In the genomic region with DNA sequence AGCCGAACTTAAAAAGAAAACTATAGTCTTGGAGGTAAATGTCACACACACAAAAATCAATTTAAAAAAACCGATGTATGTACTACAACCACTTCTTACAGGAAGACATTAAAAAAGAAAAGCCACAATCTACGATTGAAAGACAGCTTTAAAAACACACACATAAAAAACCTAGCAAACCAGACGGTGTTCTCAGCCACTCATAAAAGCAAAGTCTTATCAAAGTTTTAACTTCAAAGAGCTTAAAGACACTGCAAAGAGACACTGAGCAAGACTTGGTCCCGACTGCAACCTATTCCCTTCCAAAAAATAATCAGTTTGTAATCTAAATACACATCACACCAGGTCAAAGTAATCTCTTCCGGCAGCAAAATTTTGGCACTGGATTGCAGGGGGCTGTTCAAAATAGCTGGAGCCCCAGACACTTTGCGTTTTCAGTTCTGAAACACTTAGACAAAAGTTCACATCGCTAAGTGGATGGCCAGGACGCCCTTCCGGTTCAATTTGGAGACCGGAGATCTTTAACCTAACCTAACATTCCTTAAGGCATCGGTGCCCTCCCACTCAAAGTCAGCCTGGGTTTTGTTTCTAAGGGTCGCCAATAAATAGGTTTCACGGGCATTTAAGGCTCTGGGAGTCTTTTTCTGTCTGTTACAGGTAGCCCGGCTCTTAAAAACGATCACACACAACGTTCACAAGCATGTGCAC, we compare ENCODE assay signal across 8 cellular contexts. TPM values are rescaled to one million over a fixed set of nuclear protein-coding genes. Genes with fewer than 3 reads are reported as not detected.
DNase-seq lines count a peak whose midpoint lies in the region; ATAC-seq and TF ChIP-seq lines count a peak whose summit lies in the region.

No MANE protein-coding gene starts in this region.

- no peak for TF ChIP-seq RAD21 in SK-N-SH (IDR thresholded peaks at IDR 0.05; ENCODE audit: low read length)

- peak overlapping the region; percentile 82 for H3K4me2 ChIP-seq in SK-N-SH

- intact Hi-C loops in left lung (cut with DNase I): no loop called here

- DNase-seq in SK-N-SH (no peak), left lung (no peak), suprapubic skin (ENCODE audit: low spot score in 2 of 2) (no peak)
- no peak for DNase-seq in activated naive CD8-positive, alpha-beta T cell treated with anti-CD3 and anti-CD28 coated beads, Interleukin-2, amount 50 U/mL, for 24 hours

- TF ChIP-seq EP300 in SK-N-SH (IDR thresholded peaks at IDR 0.05; ENCODE audit: borderline replicate concordance in 1 of 2, low read depth in 1 of 2, low read length in 1 of 2) (no peak), suprapubic skin (IDR thresholded peaks at IDR 0.05) (no peak)

- H3K27ac ChIP-seq in SK-N-SH (ENCODE audit: low read depth in 2 of 2, low read length in 1 of 2) (no peak overlapping the region; a peak in 1 of 4 replicates), left lung (peak overlapping the region; percentile 7 to 14), suprapubic skin (peak overlapping the region; percentile 59)

- TF ChIP-seq CTCF in SK-N-SH (IDR thresholded peaks at IDR 0.05) (no peak), left lung (IDR thresholded peaks at IDR 0.05) (no peak), suprapubic skin (IDR thresholded peaks at IDR 0.05) (no peak)

- POLR2A ChIA-PET in SK-N-SH (lab: Yijun Ruan, JAX): interaction anchor here (0.6 kb wide), 2 partner anchors 51 to 98 kb away, joined by 3 read pairs; no protein-coding TSS in a partner anchor

- peak overlapping the region; percentile 48; the same call in 1 of the 2 replicates for H3K9ac ChIP-seq in SK-N-SH

- peak overlapping the region; percentile 47 for H3K27ac Mint-ChIP-seq in activated naive CD8-positive, alpha-beta T cell treated with anti-CD3 and anti-CD28 coated beads, Interleukin-2, amount 50 U/mL, for 24 hours

- H3K9me2 ChIP-seq in SK-N-SH: no peaks in the 10 kb centered on the region

- peak overlapping the region; percentile 81 for H3K4me3 Mint-ChIP-seq in activated naive CD8-positive, alpha-beta T cell treated with anti-CD3 and anti-CD28 coated beads, Interleukin-2, amount 50 U/mL, for 24 hours

- H3K9me3 ChIP-seq in SK-N-SH (no peaks in the 10 kb centered on the region), left lung (no peaks in the 10 kb centered on the region), suprapubic skin (no peaks in the 10 kb centered on the region)

- H3K27me3 ChIP-seq in SK-N-SH (ENCODE audit: insufficient read depth) (no peaks in the 10 kb centered on the region), left lung (peaks cover 0 to 8% of the 10 kb centered on the region in 2 donors), suprapubic skin (no peaks in the 10 kb centered on the region)

- H3K79me2 ChIP-seq in SK-N-SH (ENCODE audit: insufficient read depth): peaks cover 66% of the 10 kb centered on the region

- peaks cover 60% of the 10 kb centered on the region for H3K4me1 Mint-ChIP-seq in activated naive CD8-positive, alpha-beta T cell treated with anti-CD3 and anti-CD28 coated beads, Interleukin-2, amount 50 U/mL, for 24 hours

- peaks cover 67% of the 10 kb centered on the region for H4K20me1 ChIP-seq in SK-N-SH (ENCODE audit: insufficient read depth)

- H2AFZ ChIP-seq in SK-N-SH (ENCODE audit: low read depth): no peak overlapping the region

- H3F3A ChIP-seq in SK-N-SH (replicated peaks; ENCODE audit: insufficient read depth): no peaks in the 10 kb centered on the region

- peaks cover 5% of the 10 kb centered on the region for H3K36me3 Mint-ChIP-seq in activated naive CD8-positive, alpha-beta T cell treated with anti-CD3 and anti-CD28 coated beads, Interleukin-2, amount 50 U/mL, for 24 hours (ENCODE audit: low read depth)

- CTCF ChIA-PET in SK-N-SH (lab: Yijun Ruan, JAX): interaction anchor here (1.3 to 2.4 kb wide), 5 partner anchors 25 to 146 kb away, joined by 3 to 10 read pairs (median 8); no protein-coding TSS in a partner anchor

- H3K36me3 ChIP-seq in SK-N-SH (replicated peaks in 1 of 2; ENCODE audit: control insufficient read depth in 1 of 2, insufficient read depth in 2 of 2, low read length in 1 of 2) (no peaks in the 10 kb centered on the region), left lung (no peaks in the 10 kb centered on the region), suprapubic skin (no peaks in the 10 kb centered on the region)

- 20% methylated on average over 17 of the region's 17 CpGs for WGBS in SK-N-SH (ENCODE audit: low lambda C conversion rate)
- WGBS in suprapubic skin: 18% methylated on average over 16 of the region's 17 CpGs

- peaks cover 7% of the 10 kb centered on the region for H3K27me3 Mint-ChIP-seq in activated naive CD8-positive, alpha-beta T cell treated with anti-CD3 and anti-CD28 coated beads, Interleukin-2, amount 50 U/mL, for 24 hours

- TF ChIP-seq POLR2A in suprapubic skin (IDR thresholded peaks at IDR 0.05): no peak

- H3K4me1 ChIP-seq in SK-N-SH (ENCODE audit: control insufficient read depth in 1 of 2, insufficient read depth in 2 of 2, low read depth in 1 of 2, low read length in 1 of 2) (peaks cover 23 to 50% of the 10 kb centered on the region in 2 experiments), left lung (peaks cover 17 to 69% of the 10 kb centered on the region in 2 donors), suprapubic skin (peaks cover 72% of the 10 kb centered on the region)

- no peak for ATAC-seq in SK-N-SH treated with all-trans-retinoic acid at 6 μM for 48 hours
- no peak for ATAC-seq in activated naive CD8-positive, alpha-beta T cell treated with anti-CD3 and anti-CD28 coated beads, Interleukin-2, amount 50 U/mL, for 24 hours
- ATAC-seq in left lung: no peak
- no peak for ATAC-seq in HG03159 (IDR thresholded peaks at IDR 0.05; ENCODE audit: unreplicated experiment)
- no peak for ATAC-seq in HG02763 (IDR thresholded peaks at IDR 0.05; ENCODE audit: unreplicated experiment)
- no peak for ATAC-seq in GM21423 (IDR thresholded peaks at IDR 0.05; ENCODE audit: unreplicated experiment)

- H3K4me3 ChIP-seq in SK-N-SH (ENCODE audit: low read depth in 2 of 2, low read length in 1 of 2) (peak overlapping the region; percentile 59 to 64), left lung (peak overlapping the region; percentile 33 to 48), suprapubic skin (peak overlapping the region; percentile 52)

- H3K9me3 Mint-ChIP-seq in activated naive CD8-positive, alpha-beta T cell treated with anti-CD3 and anti-CD28 coated beads, Interleukin-2, amount 50 U/mL, for 24 hours: no peaks in the 10 kb centered on the region

TF ChIP-seq in SK-N-SH, 30 proteins besides CTCF, POLR2A, EP300 and RAD21:
- TF ChIP-seq NFIC (IDR thresholded peaks at IDR 0.05; ENCODE audit: borderline replicate concordance) (0 out of 2 replicates have a peak, but pooled peaks have one; percentile 6), FOSL2 (IDR thresholded peaks at IDR 0.05; ENCODE audit: borderline replicate concordance, low read depth) (no peak)
TF ChIP-seq in SK-N-SH: peak in this region for 1.

TF ChIP-seq in SK-N-SH treated with all-trans-retinoic acid at 6 μM for 48 hours, 23 proteins besides CTCF, POLR2A, EP300 and RAD21:
- no peak for TF ChIP-seq ZNF8 (CRISPR knock-in tag; IDR thresholded peaks at IDR 0.05)
TF ChIP-seq in SK-N-SH treated with all-trans-retinoic acid at 6 μM for 48 hours: peak in this region for 0.

RNA-seq across cellular contexts. Expression of a gene that starts 2.6 kb away (rescaled TPM):
- polyA plus RNA-seq in SK-N-SH (2012; rRNA removed): 5.6 and 5.7 TPM in 2 replicates
- 5.4 and 5.9 TPM in 2 replicates for polyA plus RNA-seq in SK-N-SH (2012; cell fraction: cytosol; rRNA removed)
- polyA plus RNA-seq in SK-N-SH (2012; cell fraction: nucleus; rRNA removed): 22.8 and 27.5 TPM in 2 replicates
- total RNA-seq in left lung: 10 to 100 TPM; 23.4 to 24.1 TPM
- total RNA-seq in suprapubic skin: 10 to 100 TPM; 21.8 to 64.0 (median 28.8) TPM

Comparison
In these comparisons a context has a peak if more than half of its experiments do, and no peak if none do; other contexts are left out.
1. H3K27ac ChIP-seq: peak in left lung (2 of 2) and suprapubic skin (single experiment); none in SK-N-SH (0 of 2).
2. Peak in every context shown above with its lines, with median percentiles within 50 percentile points of each other: H3K4me3 ChIP-seq.